ENCODE assay signal across 1 cellular context in genomic region chr11:1113405-1114201, GRCh38.
TF ChIP-seq lines count a peak whose summit lies in the region.

No MANE protein-coding gene starts in this region.

TF ChIP-seq in HepG2, 621 proteins besides CTCF, POLR2A, EP300 and RAD21:
- no peak for TF ChIP-seq SOX6 (IDR thresholded peaks at IDR 0.05)
- no peak for TF ChIP-seq SOX6 (CRISPR knock-in tag; IDR thresholded peaks at IDR 0.05)
- TF ChIP-seq ZNF362 (CRISPR knock-in tag; IDR thresholded peaks at IDR 0.05; ENCODE audit: borderline replicate concordance) = no peak
- no peak for TF ChIP-seq ZNF512B (CRISPR knock-in tag; IDR thresholded peaks at IDR 0.05; ENCODE audit: borderline replicate concordance)
- no peak for TF ChIP-seq ZNF839 (CRISPR knock-in tag; IDR thresholded peaks at IDR 0.05; ENCODE audit: borderline replicate concordance)
- TF ChIP-seq ZNF350 (CRISPR knock-in tag; IDR thresholded peaks at IDR 0.05; ENCODE audit: borderline replicate concordance, low read depth) = no peak
- TF ChIP-seq SRF (IDR thresholded peaks at IDR 0.05; ENCODE audit: low read depth, low read length) = no peak
- TF ChIP-seq XRCC5 (optimal IDR thresholded peaks at IDR 0.05; ENCODE audit: low read length) = no peak
- no peak for TF ChIP-seq ZSCAN29 (CRISPR knock-in tag; conservative IDR thresholded peaks at IDR 0.05)
- TF ChIP-seq ZNF318 (CRISPR knock-in tag; IDR thresholded peaks at IDR 0.05) = no peak
- no peak for TF ChIP-seq MEIS2 (CRISPR knock-in tag; IDR thresholded peaks at IDR 0.05)
- no peak for TF ChIP-seq RBFOX2 (IDR thresholded peaks at IDR 0.05; ENCODE audit: low read depth, low read length)
- TF ChIP-seq GATAD1 (CRISPR knock-in tag; IDR thresholded peaks at IDR 0.05) = no peak
- TF ChIP-seq ZNF646 (CRISPR knock-in tag; IDR thresholded peaks at IDR 0.05) = no peak
- no peak for TF ChIP-seq RAD51 (IDR thresholded peaks at IDR 0.05; ENCODE audit: borderline replicate concordance)
- TF ChIP-seq BATF2 (CRISPR knock-in tag; IDR thresholded peaks at IDR 0.05) = no peak
- TF ChIP-seq SP5 (CRISPR knock-in tag; IDR thresholded peaks at IDR 0.05; ENCODE audit: borderline replicate concordance, low read depth) = no peak
- TF ChIP-seq AHDC1 (CRISPR knock-in tag; IDR thresholded peaks at IDR 0.05; ENCODE audit: borderline replicate concordance) = no peak
- no peak for TF ChIP-seq ZNF891 (CRISPR knock-in tag; IDR thresholded peaks at IDR 0.05)
